ENCODE assay signal across 26 cellular contexts in the genomic region with DNA sequence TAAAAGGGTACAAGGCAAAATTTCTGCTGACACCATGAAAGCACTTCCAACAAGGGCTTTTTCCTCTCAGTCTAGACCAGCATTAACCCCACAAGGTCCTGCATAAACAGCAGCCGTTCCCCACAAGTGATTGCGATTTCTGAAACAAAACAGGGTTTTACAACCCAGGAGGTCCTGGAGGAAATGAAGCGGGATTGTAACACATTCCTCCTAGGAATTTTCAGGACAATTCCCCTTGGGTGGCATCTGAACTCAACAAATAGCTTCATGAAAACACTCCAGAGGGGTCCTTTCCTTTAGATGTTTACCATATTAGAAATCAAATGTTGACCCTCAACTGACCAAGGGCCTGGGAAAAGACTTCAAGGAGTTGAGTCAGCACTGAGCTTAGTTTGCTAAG. TPM values are rescaled to one million over a fixed set of nuclear protein-coding genes. Genes with fewer than 3 reads are reported as not detected.
"Had no signal": no experiment of that assay in that cellular context is flagged by ENCODE, and none has a peak within 500 bp of the region (broad histone marks: within the 10 kb centered on the region; RNA-seq: fewer than 3 reads in every experiment).

No MANE protein-coding gene starts in this region.

- DNase-seq: heart right ventricle; islet precursor cell; left ventricle myocardium inferior; naive thymus-derived CD8-positive, alpha-beta T cell; occipital lobe; spleen; stimulated activated CD4-positive, alpha-beta T cell treated with anti-CD3 and anti-CD28 coated beads, Interleukin-4, amount 100 ng/mL, for 24 hours; stimulated activated naive CD4-positive, alpha-beta T cell; tibial artery; trophoblast cell; upper lobe of right lung; uterus had no signal

- H3K9me3 ChIP-seq: neutrophil, spleen, suprapubic skin, thoracic aorta, tibial artery, upper lobe of right lung, uterus had no signal

- H3K27ac ChIP-seq: heart right ventricle, hepatocyte, left ventricle myocardium inferior, neutrophil, parathyroid adenoma, right atrium auricular region, skin epidermis, spleen, suprapubic skin, thoracic aorta, tibial artery, upper lobe of right lung, uterus had no signal

- H3K27me3 ChIP-seq: hepatocyte, right atrium auricular region, spleen, suprapubic skin, tibial artery, upper lobe of right lung, uterus had no signal

- H3K4me1 ChIP-seq: heart right ventricle, left ventricle myocardium inferior, parathyroid adenoma, right atrium auricular region, spleen, suprapubic skin, upper lobe of right lung, uterus had no signal

- H3K9ac ChIP-seq: parathyroid adenoma had no signal

- H3K4me1 Mint-ChIP-seq: memory B cell; naive thymus-derived CD8-positive, alpha-beta T cell; nephron; stimulated activated effector memory CD8-positive, alpha-beta T cell treated with anti-CD3 and anti-CD28 coated beads, Interleukin-12 subunit alpha, Interleukin-12 subunit beta, amount 100 ng/mL, for 72 hours had no signal

- H3K36me3 ChIP-seq: heart right ventricle, left ventricle myocardium inferior, neutrophil, right atrium auricular region, spleen, suprapubic skin, thoracic aorta, tibial artery, upper lobe of right lung, uterus had no signal

- H3K27ac Mint-ChIP-seq: memory B cell; naive thymus-derived CD8-positive, alpha-beta T cell; nephron; stimulated activated effector memory CD8-positive, alpha-beta T cell treated with anti-CD3 and anti-CD28 coated beads, Interleukin-12 subunit alpha, Interleukin-12 subunit beta, amount 100 ng/mL, for 72 hours; stimulated activated naive CD8-positive, alpha-beta T cell treated with anti-CD3 and anti-CD28 coated beads, Interleukin-15, Interleukin-2, amounts not matched to agents 100 ng/mL and 50 ng/mL, for 24 hours had no signal

- ATAC-seq: heart right ventricle; naive thymus-derived CD8-positive, alpha-beta T cell; sciatic nerve; stimulated activated effector memory CD8-positive, alpha-beta T cell treated with anti-CD3 and anti-CD28 coated beads, Interleukin-12 subunit alpha, Interleukin-12 subunit beta, amount 100 ng/mL, for 72 hours; upper lobe of right lung had no signal

- H2AFZ ChIP-seq: hepatocyte, parathyroid adenoma had no signal

- H3K4me2 ChIP-seq: hepatocyte had no signal

- H3K36me3 Mint-ChIP-seq: memory B cell; naive thymus-derived CD8-positive, alpha-beta T cell; stimulated activated effector memory CD8-positive, alpha-beta T cell treated with anti-CD3 and anti-CD28 coated beads, Interleukin-12 subunit alpha, Interleukin-12 subunit beta, amount 100 ng/mL, for 72 hours had no signal

- H3K9me3 Mint-ChIP-seq: memory B cell; naive thymus-derived CD8-positive, alpha-beta T cell; stimulated activated effector memory CD8-positive, alpha-beta T cell treated with anti-CD3 and anti-CD28 coated beads, Interleukin-12 subunit alpha, Interleukin-12 subunit beta, amount 100 ng/mL, for 72 hours; stimulated activated naive CD8-positive, alpha-beta T cell treated with anti-CD3 and anti-CD28 coated beads, Interleukin-15, Interleukin-2, amounts not matched to agents 100 ng/mL and 50 ng/mL, for 24 hours had no signal

- H3K79me2 ChIP-seq: hepatocyte, parathyroid adenoma had no signal

- H3K4me3 ChIP-seq: heart right ventricle, hepatocyte, left ventricle myocardium inferior, lung, right atrium auricular region, skin epidermis, spleen, suprapubic skin, thoracic aorta, tibial artery, upper lobe of right lung, uterus had no signal

- H3K4me3 Mint-ChIP-seq: memory B cell; naive thymus-derived CD8-positive, alpha-beta T cell; nephron; neural crest cell; stimulated activated effector memory CD8-positive, alpha-beta T cell treated with anti-CD3 and anti-CD28 coated beads, Interleukin-12 subunit alpha, Interleukin-12 subunit beta, amount 100 ng/mL, for 72 hours; stimulated activated naive CD8-positive, alpha-beta T cell treated with anti-CD3 and anti-CD28 coated beads, Interleukin-15, Interleukin-2, amounts not matched to agents 100 ng/mL and 50 ng/mL, for 24 hours had no signal

RNA-seq across cellular contexts. Expression of a gene that starts 36.7 kb away (rescaled TPM):
- polyA plus RNA-seq: naive thymus-derived CD8-positive, alpha-beta T cell had no signal
